In genomic region chr6:45437441-45437820, GRCh38 we compare ENCODE assay signal across 14 cellular contexts. TPM values are rescaled to one million over a fixed set of nuclear protein-coding genes. Genes with fewer than 3 reads are reported as not detected.
A peak's percentile ranks its signal among the peaks of the same experiment; 100 is the strongest.
DNase-seq lines count a peak whose midpoint lies in the region; ATAC-seq, FAIRE-seq and TF ChIP-seq lines count a peak whose summit lies in the region.
"Had no signal": no experiment of that assay in that cellular context is flagged by ENCODE, and none has a peak within 500 bp of the region (broad histone marks: within the 10 kb centered on the region; RNA-seq: fewer than 3 reads in every experiment).

No MANE protein-coding gene starts in this region.

- FAIRE-seq in keratinocyte (lab: Jason Lieb, UNC) = no peak

- no peak overlapping the region for H3K9ac ChIP-seq in keratinocyte (ENCODE audit: control insufficient read depth, extremely low read depth, insufficient read depth, low read length)

- H3K79me2 ChIP-seq in keratinocyte (ENCODE audit: control insufficient read depth, insufficient read depth, low read length) = no peaks in the 10 kb centered on the region

- whole genome bisulfite sequencing in heart right ventricle, 2 donors = 50 to 63% methylated on average over 3 of the region's 3 CpGs
- WGBS in right cardiac atrium = 53% methylated on average over 3 of the region's 3 CpGs

- peaks cover 0 to 73% (median 14%) of the 10 kb centered on the region in 9 donors for H3K4me1 ChIP-seq in heart right ventricle
- no peaks in the 10 kb centered on the region for H3K4me1 ChIP-seq in right cardiac atrium (ENCODE audit: control insufficient read depth, insufficient read depth, low read length)
- H3K4me1 ChIP-seq in keratinocyte (ENCODE audit: control insufficient read depth, extremely low read depth, insufficient read depth, low read length) = peaks cover 56% of the 10 kb centered on the region
- peaks cover 43% of the 10 kb centered on the region for H3K4me1 ChIP-seq in vagina

- ATAC-seq in heart right ventricle (peak in 1 of 8 donors; percentile 49), right cardiac atrium (no peak), HG03045 (IDR thresholded peaks at IDR 0.05; ENCODE audit: unreplicated experiment) (no peak)

- H3K4me3 ChIP-seq in heart right ventricle (no peak overlapping the region), right cardiac atrium (ENCODE audit: low read length) (no peak overlapping the region), keratinocyte (ENCODE audit: control insufficient read depth in 2 of 3, extremely low read depth in 1 of 3, insufficient read depth in 2 of 3, low read depth in 1 of 3, low read length in 3 of 3) (no peak overlapping the region), vagina (no peak overlapping the region)
- H3K4me3 ChIP-seq: PC-9 had no signal

- TF ChIP-seq POLR2A in vagina (IDR thresholded peaks at IDR 0.05) = no peak

- H3K27ac ChIP-seq in heart right ventricle (peak overlapping the region in 6 of 10 donors; percentile 13 to 78 (median 32)), right cardiac atrium (ENCODE audit: low read length) (no peak overlapping the region), keratinocyte (ENCODE audit: control insufficient read depth, insufficient read depth, low read length) (peak overlapping the region; percentile 61), vagina (peak overlapping the region; percentile 1)
- H3K27ac ChIP-seq: PC-9 had no signal

- H3K36me3 ChIP-seq in heart right ventricle (peaks cover 0 to 12% (median 0%) of the 10 kb centered on the region in 9 donors), keratinocyte (ENCODE audit: control insufficient read depth in 2 of 2, extremely low read depth in 1 of 2, insufficient read depth in 2 of 2, low read length in 2 of 2) (no peaks in the 10 kb centered on the region), vagina (no peaks in the 10 kb centered on the region)

- H4K20me1 ChIP-seq in keratinocyte (ENCODE audit: control insufficient read depth, extremely low read depth, insufficient read depth, low read length) = no peaks in the 10 kb centered on the region

- H3K4me2 ChIP-seq in keratinocyte (ENCODE audit: control insufficient read depth, extremely low read depth, insufficient read depth, low read depth, low read length) = peak overlapping the region; percentile 67
- H3K4me2 ChIP-seq: PC-9 had no signal

- H3K9me3 ChIP-seq in heart right ventricle = no peaks in the 10 kb centered on the region
- H3K9me3 ChIP-seq in right cardiac atrium (ENCODE audit: control insufficient read depth, low read length) = no peaks in the 10 kb centered on the region
- no peaks in the 10 kb centered on the region for H3K9me3 ChIP-seq in keratinocyte (ENCODE audit: control insufficient read depth, low read depth, low read length)
- H3K9me3 ChIP-seq in vagina = no peaks in the 10 kb centered on the region

- H3K9me1 ChIP-seq in keratinocyte (ENCODE audit: control insufficient read depth, extremely low read depth, insufficient read depth, low read length) = no peaks in the 10 kb centered on the region

- intact Hi-C loops in heart right ventricle (cut with DNase I) (no loop called here), right cardiac atrium (cut with DNase I) (no loop called here), vagina (cut with DNase I) (no loop called here)
- intact Hi-C loops in activated T-helper 2 cell treated with anti-CD3 and anti-CD28 coated beads, Interferon-gamma antibody, Interleukin-2, Interleukin-4, amounts not matched to agents 10 μg/mL and 5 μg/mL and 100 μg/mL, durations not matched to agents 14 hours and 24 hours and 36 hours (cut with micrococcal nuclease) = loop anchor here (1.0 to 5.0 kb wide), 3 partner anchors 8 to 49 kb away; no protein-coding TSS in a partner anchor

- DNase-seq in heart right ventricle (no peak), right cardiac atrium (no peak), keratinocyte (ENCODE audit: low read depth, low spot score) (no peak), vagina (ENCODE audit: extremely low spot score in 2 of 2) (no peak), NCI-H2171 (lab: John Stamatoyannopoulos, UW) (no peak), CD1c-positive myeloid dendritic cell (ENCODE audit: extremely low spot score) (no peak)
- no peak for DNase-seq in activated T-helper 2 cell treated with anti-CD3 and anti-CD28 coated beads, Interferon-gamma antibody, Interleukin-2, Interleukin-4, amounts not matched to agents 10 μg/mL and 5 μg/mL and 100 μg/mL, durations not matched to agents 14 hours and 24 hours and 36 hours (ENCODE audit: low spot score)
- DNase-seq: NCI-H1105 treated with DMSO at 0.1 percent for 48 hours; NCI-H446; occipital lobe; PC-9; stimulated activated CD8-positive, alpha-beta memory T cell treated with anti-CD3 and anti-CD28 coated beads, Interleukin-4, amount 100 ng/mL, for 48 hours had no signal

- H3K4me1 Mint-ChIP-seq in activated T-helper 2 cell treated with anti-CD3 and anti-CD28 coated beads, Interferon-gamma antibody, Interleukin-2, Interleukin-4, amounts not matched to agents 10 μg/mL and 5 μg/mL and 100 μg/mL, durations not matched to agents 14 hours and 24 hours and 36 hours (ENCODE audit: low read depth) = peaks cover 85% of the 10 kb centered on the region

- no peaks in the 10 kb centered on the region for H3K9me3 Mint-ChIP-seq in activated T-helper 2 cell treated with anti-CD3 and anti-CD28 coated beads, Interferon-gamma antibody, Interleukin-2, Interleukin-4, amounts not matched to agents 10 μg/mL and 5 μg/mL and 100 μg/mL, durations not matched to agents 14 hours and 24 hours and 36 hours

- H3K27me3 ChIP-seq in heart right ventricle (no peaks in the 10 kb centered on the region), right cardiac atrium (ENCODE audit: control insufficient read depth, insufficient read depth) (no peaks in the 10 kb centered on the region), keratinocyte (ENCODE audit: control insufficient read depth, extremely low read depth, insufficient read depth, low read length) (no peaks in the 10 kb centered on the region), vagina (no peaks in the 10 kb centered on the region)

- dilution Hi-C loops in keratinocyte (cut with MboI; ENCODE audit: extremely low pct_ligation_motif_present, low sequenced_read_pairs) = no loop called here

- no peak for TF ChIP-seq CTCF in heart right ventricle (IDR thresholded peaks at IDR 0.05)
- TF ChIP-seq CTCF in keratinocyte (optimal IDR thresholded peaks at IDR 0.05 in 1 of 3, IDR thresholded peaks at IDR 0.05 in 1 of 3, conservative IDR thresholded peaks at IDR 0.05 in 1 of 3; ENCODE audit: extremely low read depth in 1 of 3, insufficient read depth in 2 of 3, low read length in 3 of 3) = no peak
- no peak for TF ChIP-seq CTCF in vagina (IDR thresholded peaks at IDR 0.05)

- no peaks in the 10 kb centered on the region for H3K27me3 Mint-ChIP-seq in activated T-helper 2 cell treated with anti-CD3 and anti-CD28 coated beads, Interferon-gamma antibody, Interleukin-2, Interleukin-4, amounts not matched to agents 10 μg/mL and 5 μg/mL and 100 μg/mL, durations not matched to agents 14 hours and 24 hours and 36 hours (ENCODE audit: low read depth)
- H3K27me3 Mint-ChIP-seq: B cell had no signal

- peak overlapping the region; percentile 82 for H3K4me3 Mint-ChIP-seq in activated T-helper 2 cell treated with anti-CD3 and anti-CD28 coated beads, Interferon-gamma antibody, Interleukin-2, Interleukin-4, amounts not matched to agents 10 μg/mL and 5 μg/mL and 100 μg/mL, durations not matched to agents 14 hours and 24 hours and 36 hours (ENCODE audit: low read depth)
- H3K4me3 Mint-ChIP-seq: B cell had no signal

- H3K36me3 Mint-ChIP-seq in activated T-helper 2 cell treated with anti-CD3 and anti-CD28 coated beads, Interferon-gamma antibody, Interleukin-2, Interleukin-4, amounts not matched to agents 10 μg/mL and 5 μg/mL and 100 μg/mL, durations not matched to agents 14 hours and 24 hours and 36 hours (ENCODE audit: low read depth) = peaks cover 87% of the 10 kb centered on the region

- H3K27ac Mint-ChIP-seq in activated T-helper 2 cell treated with anti-CD3 and anti-CD28 coated beads, Interferon-gamma antibody, Interleukin-2, Interleukin-4, amounts not matched to agents 10 μg/mL and 5 μg/mL and 100 μg/mL, durations not matched to agents 14 hours and 24 hours and 36 hours = peak overlapping the region; percentile 98
- H3K27ac Mint-ChIP-seq: B cell had no signal

- peak overlapping the region; percentile 2 for H2AFZ ChIP-seq in keratinocyte (ENCODE audit: control insufficient read depth, low read length)
- H2AFZ ChIP-seq: PC-9 had no signal

RNA-seq across cellular contexts. Expression of gene SUPT3H, which starts 59.7 kb away (rescaled TPM):
- total RNA-seq in heart right ventricle (1 to 10 TPM; 2.1 to 6.2 (median 3.5) TPM), right cardiac atrium (1 to 10 TPM; 3.8 to 4.5 (median 4.1) TPM), vagina (4.2 TPM)
- polyA plus RNA-seq in heart right ventricle (1 to 10 TPM; 2.8 to 6.1 TPM), right cardiac atrium (3.1 TPM), keratinocyte (7.6 to 8.1 TPM (median 7.8 TPM) in 3 replicates)
- total RNA-seq in activated T-helper 2 cell treated with anti-CD3 and anti-CD28 coated beads, Interferon-gamma antibody, Interleukin-2, Interleukin-4, amounts not matched to agents 10 μg/mL and 5 μg/mL and 100 μg/mL, durations not matched to agents 14 hours and 24 hours and 36 hours = 14.8 and 19.4 TPM in 2 replicates
- polyA plus RNA-seq in keratinocyte (2011; ENCODE audit: low read depth) = 9.7 TPM
- 8.2 and 11.7 TPM in 2 replicates for polyA plus RNA-seq in keratinocyte (2011; cell fraction: cytosol; rRNA removed)
- 11.3 and 13.1 TPM in 2 replicates for polyA plus RNA-seq in keratinocyte (2011; cell fraction: nucleus; rRNA removed)
- 5.0 and 5.9 TPM in 2 replicates for polyA plus RNA-seq in keratinocyte (2012; ENCODE audit: low replicate concordance)
- polyA minus RNA-seq in keratinocyte = 2.3 to 17.3 TPM (median 10.0 TPM) in 3 replicates
- 8.1 TPM for polyA minus RNA-seq in keratinocyte (2011; cell fraction: cytosol; rRNA and poly(A)+ RNA removed)
- 7.1 and 10.5 TPM in 2 replicates for polyA minus RNA-seq in keratinocyte (2011; cell fraction: nucleus; rRNA and poly(A)+ RNA removed)
